ENCODE assay signal across 18 cellular contexts in genomic region chr13:63408227-63409202, GRCh38.
A peak's percentile ranks its signal among the peaks of the same experiment; 100 is the strongest.
DNase-seq lines count a peak whose midpoint lies in the region; ATAC-seq, FAIRE-seq and TF ChIP-seq lines count a peak whose summit lies in the region.
"Had no signal": no experiment of that assay in that cellular context is flagged by ENCODE, and none has a peak within 500 bp of the region (broad histone marks: within the 10 kb centered on the region; RNA-seq: fewer than 3 reads in every experiment).

No MANE protein-coding gene starts in this region.

- DNase-seq in EH (ENCODE audit: low read depth) (peak; percentile 41), SHP77 treated with DMSO at 0.1 percent for 48 hours (lab: John Stamatoyannopoulos, UW) (peak; percentile 40), neural crest cell (ENCODE audit: low read depth, low spot score) (no peak), NCI-H524 treated with DMSO at 0.1 percent for 48 hours (lab: John Stamatoyannopoulos, UW) (no peak), HepG2 (ENCODE audit: low spot score) (no peak), Calu3 (no peak)
- DNase-seq: activated CD8-positive, alpha-beta memory T cell treated with anti-CD3 and anti-CD28 coated beads for 24 hours; activated effector memory CD4-positive, alpha-beta T cell treated with Interleukin-2 at 50 U/mL for 16 hours; effector memory CD8-positive, alpha-beta T cell; kidney; mucosa of descending colon; NCI-H2029 had no signal

- no peaks in the 10 kb centered on the region for H3K4me1 ChIP-seq in HepG2 (ENCODE audit: insufficient read depth, low read length)
- H3K4me1 ChIP-seq: breast epithelium, HAP-1, prostate gland, SJSA1 had no signal

- no peak overlapping the region for H3K4me3 ChIP-seq in HepG2 (replicated peaks in 1 of 3; ENCODE audit: insufficient read depth in 1 of 3, low read depth in 2 of 3, low read length in 3 of 3)
- H3K4me3 ChIP-seq: breast epithelium, HAP-1, mucosa of descending colon, prostate gland, SJSA1 had no signal

- no peaks in the 10 kb centered on the region for H3K9me3 ChIP-seq in HepG2 (ENCODE audit: low read length)
- H3K9me3 ChIP-seq: breast epithelium, HAP-1, prostate gland, SJSA1 had no signal

- no peaks in the 10 kb centered on the region for H4K20me1 ChIP-seq in HepG2 (ENCODE audit: insufficient read depth, low read length)

- H3K36me3 Mint-ChIP-seq in neural crest cell (ENCODE audit: low read depth) (no peaks in the 10 kb centered on the region), Calu3 (ENCODE audit: insufficient read depth, unreplicated experiment) (no peaks in the 10 kb centered on the region)

- H3K9me3 Mint-ChIP-seq in neural crest cell: no peaks in the 10 kb centered on the region
- H3K9me3 Mint-ChIP-seq in Calu3 (ENCODE audit: low read depth, unreplicated experiment): no peaks in the 10 kb centered on the region

- H3K4me3 Mint-ChIP-seq in neural crest cell: no peak overlapping the region
- no peak overlapping the region for H3K4me3 Mint-ChIP-seq in Calu3 (ENCODE audit: low read depth, unreplicated experiment)
- H3K4me3 Mint-ChIP-seq: effector memory CD8-positive, alpha-beta T cell had no signal

- POLR2A ChIA-PET in HepG2 (lab: Yijun Ruan, JAX): no interaction called here

- CTCF ChIA-PET in HepG2 (lab: Yijun Ruan, JAX; ENCODE audit: low intra/inter-chr PET ratio, low total read pairs): no interaction called here
- CTCF ChIA-PET in Calu3 (lab: Charles Lee): no interaction called here

- ATAC-seq in GM18867 (IDR thresholded peaks at IDR 0.05; ENCODE audit: unreplicated experiment) (no peak), HepG2 (no peak)
- ATAC-seq: effector memory CD8-positive, alpha-beta T cell; mucosa of descending colon had no signal

- H3K36me3 ChIP-seq in HepG2 (replicated peaks in 1 of 2; ENCODE audit: control insufficient read depth in 1 of 2, insufficient read depth in 2 of 2, low read length in 2 of 2): no peaks in the 10 kb centered on the region
- H3K36me3 ChIP-seq: breast epithelium, HAP-1, prostate gland, SJSA1 had no signal

- TF ChIP-seq CTCF in neural crest cell (conservative IDR thresholded peaks at IDR 0.05) (no peak), HepG2 (CRISPR knock-in tag; IDR thresholded peaks at IDR 0.05) (no peak), Calu3 (IDR thresholded peaks at IDR 0.05; ENCODE audit: unreplicated experiment) (no peak)

- WGBS in HepG2 (ENCODE audit: low lambda C conversion rate): 1% methylated on average over 4 of the region's 4 CpGs

- intact Hi-C loops in HepG2 (cut with micrococcal nuclease; ENCODE audit: unreplicated experiment) (no loop called here), Calu3 (cut with micrococcal nuclease; ENCODE audit: unreplicated experiment) (no loop called here)

- H3K27me3 Mint-ChIP-seq in neural crest cell (ENCODE audit: low read depth): no peaks in the 10 kb centered on the region
- H3K27me3 Mint-ChIP-seq in Calu3 (ENCODE audit: unreplicated experiment): no peaks in the 10 kb centered on the region
- H3K27me3 Mint-ChIP-seq: effector memory CD8-positive, alpha-beta T cell had no signal

- in situ Hi-C loops in HepG2 (cut with HindIII; ENCODE audit: extremely low pct_ligation_motif_present, low pct_unique_long_range_greater_than_20kb): no loop called here

- TF ChIP-seq EP300 in HepG2 (IDR thresholded peaks at IDR 0.05; ENCODE audit: low read depth in 2 of 2, low read length in 2 of 2): no peak
- TF ChIP-seq EP300 in HepG2 (CRISPR knock-in tag; IDR thresholded peaks at IDR 0.05; ENCODE audit: borderline replicate concordance): no peak

- no peaks in the 10 kb centered on the region for H3K27me3 ChIP-seq in HepG2 (ENCODE audit: control insufficient read depth in 1 of 2, insufficient read depth in 2 of 2, low read length in 2 of 2)
- H3K27me3 ChIP-seq: breast epithelium, SJSA1 had no signal

- H3K27ac ChIP-seq in HepG2 (ENCODE audit: extremely low read length, insufficient read depth, low read length): no peak overlapping the region
- H3K27ac ChIP-seq: breast epithelium, prostate gland, SJSA1 had no signal

- H3K79me2 ChIP-seq in HepG2 (ENCODE audit: insufficient read depth, low read length): no peaks in the 10 kb centered on the region

- no peak for TF ChIP-seq RAD21 in HepG2 (CRISPR knock-in tag; IDR thresholded peaks at IDR 0.05)

- BruUV-seq in HepG2 (replicated peaks; lab: Mats Ljungman, UMichigan) (no TSS peak), Calu3 (replicated peaks; lab: Mats Ljungman, UMichigan) (no TSS peak)

- no peak overlapping the region for H2AFZ ChIP-seq in HepG2 (ENCODE audit: low read length)

- H3K4me1 Mint-ChIP-seq in neural crest cell (peaks cover 7% of the 10 kb centered on the region), Calu3 (ENCODE audit: low read depth, unreplicated experiment) (no peaks in the 10 kb centered on the region)

- FAIRE-seq in endometrium (lab: Jason Lieb, UNC): peak; percentile 92
- FAIRE-seq in HepG2 (lab: Jason Lieb, UNC): no peak
- FAIRE-seq: kidney had no signal

- no peak overlapping the region for H3K9ac ChIP-seq in HepG2 (ENCODE audit: insufficient read depth, low read depth, low read length)

- no peak overlapping the region for H3K4me2 ChIP-seq in HepG2 (ENCODE audit: low read depth, low read length)

- H3K27ac Mint-ChIP-seq in neural crest cell (ENCODE audit: unreplicated experiment): peak overlapping the region; percentile 47
- no peak overlapping the region for H3K27ac Mint-ChIP-seq in Calu3 (ENCODE audit: unreplicated experiment)
- H3K27ac Mint-ChIP-seq: effector memory CD8-positive, alpha-beta T cell had no signal

- no peak for TF ChIP-seq POLR2A in HepG2 (IDR thresholded peaks at IDR 0.05; ENCODE audit: insufficient read depth in 1 of 2, low read depth in 2 of 2, low read length in 2 of 2)

TF ChIP-seq in HepG2, 621 proteins besides CTCF, POLR2A, EP300 and RAD21:
- TF ChIP-seq E2F5 (CRISPR knock-in tag; conservative IDR thresholded peaks at IDR 0.05) (no peak), FUBP1 (CRISPR knock-in tag; IDR thresholded peaks at IDR 0.05; ENCODE audit: borderline replicate concordance) (no peak), SIX1 (CRISPR knock-in tag; IDR thresholded peaks at IDR 0.05; ENCODE audit: borderline replicate concordance) (no peak), TEAD2 (CRISPR knock-in tag; IDR thresholded peaks at IDR 0.05) (no peak), ZNF256 (CRISPR knock-in tag; conservative IDR thresholded peaks at IDR 0.05) (no peak), ZNF10 (CRISPR knock-in tag; IDR thresholded peaks at IDR 0.05; ENCODE audit: borderline replicate concordance, low read depth) (no peak), DBP (CRISPR knock-in tag; IDR thresholded peaks at IDR 0.05; ENCODE audit: not compliant biosample characterization) (no peak), POGZ (CRISPR knock-in tag; IDR thresholded peaks at IDR 0.05) (no peak), CBX5 (CRISPR knock-in tag; IDR thresholded peaks at IDR 0.05; ENCODE audit: borderline replicate concordance) (no peak), ZNF382 (CRISPR knock-in tag; IDR thresholded peaks at IDR 0.05; ENCODE audit: borderline replicate concordance) (no peak), KDM1A (CRISPR knock-in tag; IDR thresholded peaks at IDR 0.05) (no peak), SKIL (CRISPR knock-in tag; IDR thresholded peaks at IDR 0.05; ENCODE audit: borderline replicate concordance) (no peak), PCBP2 (optimal IDR thresholded peaks at IDR 0.05; ENCODE audit: low read depth, low read length, poor library complexity, severe bottlenecking) (no peak), KDM5B (CRISPR knock-in tag; IDR thresholded peaks at IDR 0.05; ENCODE audit: borderline replicate concordance) (no peak), SUZ12 (IDR thresholded peaks at IDR 0.05; ENCODE audit: low read depth, low read length) (no peak)

Comparison
In these comparisons a context has a peak if more than half of its experiments do, and no peak if none do; other contexts are left out.
1. DNase-seq: peak in EH (single experiment) and SHP77 treated with DMSO at 0.1 percent for 48 hours (single experiment); none in neural crest cell (single experiment), NCI-H524 treated with DMSO at 0.1 percent for 48 hours (single experiment), HepG2 (single experiment) and Calu3 (single experiment).